In genomic region chr12:124740691-124741137, GRCh38 we compare ENCODE assay signal across 1 cellular context.
TF ChIP-seq lines count a peak whose summit lies in the region.

No MANE protein-coding gene starts in this region.

TF ChIP-seq in liver, 16 proteins besides CTCF, POLR2A, EP300 and RAD21 (continued from another document):
- TF ChIP-seq GABPA (IDR thresholded peaks at IDR 0.05 in 1 of 2, conservative IDR thresholded peaks at IDR 0.05 in 1 of 2) (peak in 1 of 2 donors; percentile 22), ATF3 (IDR thresholded peaks at IDR 0.05) (no peak), MAX (IDR thresholded peaks at IDR 0.05) (no peak), HNF4G (IDR thresholded peaks at IDR 0.05) (no peak), NR2F2 (IDR thresholded peaks at IDR 0.05) (peak; percentile 69), FOXA2 (IDR thresholded peaks at IDR 0.05) (peak; percentile 12), RXRA (IDR thresholded peaks at IDR 0.05) (peak; percentile 99), YY1 (IDR thresholded peaks at IDR 0.05) (peak; percentile 63)
